ENCODE assay signal across 1 cellular context in genomic region chr15:28456476-28457395, GRCh38.
TF ChIP-seq lines count a peak whose summit lies in the region.

No MANE protein-coding gene starts in this region.

TF ChIP-seq in GM23338, 12 proteins besides CTCF, POLR2A, EP300 and RAD21 (continued from another document):
- TF ChIP-seq EZH2 (IDR thresholded peaks at IDR 0.05; ENCODE audit: low read depth, unreplicated experiment) (no peak), ZNF331 (CRISPR knock-in tag; IDR thresholded peaks at IDR 0.05; ENCODE audit: low read depth) (no peak), EZH2phosphoT487 (IDR thresholded peaks at IDR 0.05; ENCODE audit: unreplicated experiment) (no peak), ETS1 (IDR thresholded peaks at IDR 0.05) (no peak)
